ENCODE assay signal across 32 cellular contexts in the genomic region with DNA sequence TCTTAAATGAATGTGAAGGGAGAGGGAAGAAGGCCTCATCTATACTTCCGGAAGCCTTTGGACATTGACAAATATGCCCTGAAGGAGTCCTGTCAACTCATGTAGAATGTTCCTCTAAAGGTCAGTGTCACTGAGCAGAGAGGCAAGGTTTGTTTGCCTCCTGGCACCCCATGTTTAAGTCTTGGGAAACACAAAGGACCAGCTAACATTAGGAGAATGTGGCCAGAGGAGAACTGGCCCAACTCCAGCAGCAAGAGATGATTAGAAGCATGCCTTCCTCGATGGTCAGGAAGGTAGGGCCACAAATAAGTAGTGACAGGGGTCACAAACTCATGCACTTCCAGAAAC. TPM values are rescaled to one million over a fixed set of nuclear protein-coding genes. Genes with fewer than 3 reads are reported as not detected.
DNase-seq lines count a peak whose midpoint lies in the region; ATAC-seq and TF ChIP-seq lines count a peak whose summit lies in the region.
"Had no signal": no experiment of that assay in that cellular context is flagged by ENCODE, and none has a peak within 500 bp of the region (broad histone marks: within the 10 kb centered on the region; RNA-seq: fewer than 3 reads in every experiment).

No MANE protein-coding gene starts in this region.

- peaks cover 37% of the 10 kb centered on the region for H3K27me3 Mint-ChIP-seq in neural crest cell (ENCODE audit: low read depth)
- H3K27me3 Mint-ChIP-seq in activated T-cell treated with anti-CD3 and anti-CD28 coated beads, Interleukin-2, amount 50 U/mL, for 72 hours (ENCODE audit: low read depth) = peaks cover 29% of the 10 kb centered on the region
- H3K27me3 Mint-ChIP-seq in activated naive CD4-positive, alpha-beta T cell treated with anti-CD3 and anti-CD28 coated beads for 36 hours (ENCODE audit: low read depth) = peaks cover 29% of the 10 kb centered on the region

- no peak for TF ChIP-seq EP300 in esophagus muscularis mucosa (IDR thresholded peaks at IDR 0.05)

- TF ChIP-seq CTCF in heart right ventricle (IDR thresholded peaks at IDR 0.05) (no peak), esophagus muscularis mucosa (IDR thresholded peaks at IDR 0.05) (no peak), neural crest cell (conservative IDR thresholded peaks at IDR 0.05) (no peak)

- no peak overlapping the region for H3K4me3 ChIP-seq in heart right ventricle
- H3K4me3 ChIP-seq in esophagus muscularis mucosa = no peak overlapping the region
- H3K4me3 ChIP-seq: prostate gland, skin epidermis, suprapubic skin had no signal

- peaks cover 31% of the 10 kb centered on the region for H3K4me1 Mint-ChIP-seq in neural crest cell
- peaks cover 5% of the 10 kb centered on the region for H3K4me1 Mint-ChIP-seq in activated T-cell treated with anti-CD3 and anti-CD28 coated beads, Interleukin-2, amount 50 U/mL, for 72 hours (ENCODE audit: low read depth)
- peaks cover 5% of the 10 kb centered on the region for H3K4me1 Mint-ChIP-seq in activated naive CD4-positive, alpha-beta T cell treated with anti-CD3 and anti-CD28 coated beads for 36 hours (ENCODE audit: low read depth)
- H3K4me1 Mint-ChIP-seq: activated naive CD8-positive, alpha-beta T cell treated with anti-CD3 and anti-CD28 coated beads for 36 hours had no signal

- H3K27me3 ChIP-seq in heart right ventricle (peaks cover 0 to 16% (median 0%) of the 10 kb centered on the region in 7 donors), esophagus muscularis mucosa (no peaks in the 10 kb centered on the region)

- peak overlapping the region; percentile 16 for H3K27ac Mint-ChIP-seq in neural crest cell (ENCODE audit: unreplicated experiment)
- H3K27ac Mint-ChIP-seq in activated T-cell treated with anti-CD3 and anti-CD28 coated beads, Interleukin-2, amount 50 U/mL, for 72 hours = no peak overlapping the region
- no peak overlapping the region for H3K27ac Mint-ChIP-seq in activated naive CD4-positive, alpha-beta T cell treated with anti-CD3 and anti-CD28 coated beads for 36 hours
- H3K27ac Mint-ChIP-seq: activated CD4-positive, alpha-beta T cell treated with anti-CD3 and anti-CD28 coated beads, Interleukin-2, amount 10 ng/mL, durations not matched to agents 24 days and 14 days; activated naive CD8-positive, alpha-beta T cell treated with anti-CD3 and anti-CD28 coated beads for 36 hours; CD4-positive, alpha-beta T cell; endodermal cell; immature natural killer cell; mesothelial cell of epicardium; naive thymus-derived CD4-positive, alpha-beta T cell; stimulated activated naive B cell treated with anti-CD40 and anti-IgM and Interleukin-4, amounts not matched to agents 10 μg/mL and 1 μg/mL and 100 μg/mL, for 72 hours had no signal

- no peaks in the 10 kb centered on the region for H3K9me3 Mint-ChIP-seq in neural crest cell
- H3K9me3 Mint-ChIP-seq in activated T-cell treated with anti-CD3 and anti-CD28 coated beads, Interleukin-2, amount 50 U/mL, for 72 hours = no peaks in the 10 kb centered on the region
- no peaks in the 10 kb centered on the region for H3K9me3 Mint-ChIP-seq in activated naive CD4-positive, alpha-beta T cell treated with anti-CD3 and anti-CD28 coated beads for 36 hours
- H3K9me3 Mint-ChIP-seq: activated naive CD8-positive, alpha-beta T cell treated with anti-CD3 and anti-CD28 coated beads for 36 hours; CD4-positive, alpha-beta T cell; endodermal cell; immature natural killer cell; mesothelial cell of epicardium; WTC11 had no signal

- peaks cover 28 to 99% (median 87%) of the 10 kb centered on the region in 9 donors for H3K4me1 ChIP-seq in heart right ventricle
- peaks cover 66 to 84% (median 77%) of the 10 kb centered on the region in 4 donors for H3K4me1 ChIP-seq in esophagus muscularis mucosa
- H3K4me1 ChIP-seq: foreskin keratinocyte had no signal

- TF ChIP-seq POLR2A in esophagus muscularis mucosa (IDR thresholded peaks at IDR 0.05; ENCODE audit: low read depth) = no peak

- CTCF ChIA-PET in activated naive CD4-positive, alpha-beta T cell treated with anti-CD3 and anti-CD28 coated beads for 36 hours (lab: Charles Lee) = interaction anchor here (0.6 to 4.7 kb wide), 3 partner anchors 8 to 72 kb away, joined by 3 to 70 read pairs (median 4); no protein-coding TSS in a partner anchor

- H3K36me3 ChIP-seq in heart right ventricle (peaks cover 0 to 3% (median 0%) of the 10 kb centered on the region in 9 donors), esophagus muscularis mucosa (no peaks in the 10 kb centered on the region)
- H3K36me3 ChIP-seq: prostate gland, suprapubic skin had no signal

- no peaks in the 10 kb centered on the region for H3K36me3 Mint-ChIP-seq in neural crest cell (ENCODE audit: low read depth)
- H3K36me3 Mint-ChIP-seq in activated T-cell treated with anti-CD3 and anti-CD28 coated beads, Interleukin-2, amount 50 U/mL, for 72 hours (ENCODE audit: insufficient read depth in 2 of 2) = no peaks in the 10 kb centered on the region
- H3K36me3 Mint-ChIP-seq in activated naive CD4-positive, alpha-beta T cell treated with anti-CD3 and anti-CD28 coated beads for 36 hours (ENCODE audit: low read depth) = no peaks in the 10 kb centered on the region
- H3K36me3 Mint-ChIP-seq: immature natural killer cell, mesothelial cell of epicardium had no signal

- no peak overlapping the region for H3K4me3 Mint-ChIP-seq in neural crest cell
- no peak overlapping the region for H3K4me3 Mint-ChIP-seq in activated T-cell treated with anti-CD3 and anti-CD28 coated beads, Interleukin-2, amount 50 U/mL, for 72 hours
- H3K4me3 Mint-ChIP-seq in activated naive CD4-positive, alpha-beta T cell treated with anti-CD3 and anti-CD28 coated beads for 36 hours = no peak overlapping the region
- H3K4me3 Mint-ChIP-seq: activated CD4-positive, alpha-beta T cell treated with anti-CD3 and anti-CD28 coated beads, Interleukin-2, amount 10 ng/mL, durations not matched to agents 24 days and 14 days; activated naive CD8-positive, alpha-beta T cell treated with anti-CD3 and anti-CD28 coated beads for 36 hours; CD4-positive, alpha-beta T cell; endodermal cell; immature natural killer cell; mesothelial cell of epicardium; naive thymus-derived CD4-positive, alpha-beta T cell; stimulated activated naive B cell treated with anti-CD40 and anti-IgM and Interleukin-4, amounts not matched to agents 10 μg/mL and 1 μg/mL and 100 μg/mL, for 72 hours; WTC11 had no signal

- 58 to 63% methylated on average over 2 of the region's 2 CpGs for WGBS in heart right ventricle, 2 donors
- WGBS in esophagus muscularis mucosa = 52% methylated on average over 2 of the region's 2 CpGs

- H3K27ac ChIP-seq in heart right ventricle (peak overlapping the region; percentile 55 to 94 (median 90)), esophagus muscularis mucosa (replicated peaks in 1 of 4) (peak overlapping the region in 3 of 4 donors; percentile 82 to 89 (median 83))
- H3K27ac ChIP-seq: foreskin keratinocyte, prostate gland, skin epidermis, suprapubic skin had no signal

- H3K9me3 ChIP-seq in heart right ventricle (no peaks in the 10 kb centered on the region), esophagus muscularis mucosa (no peaks in the 10 kb centered on the region)
- H3K9me3 ChIP-seq: prostate gland, suprapubic skin had no signal

- intact Hi-C loops in heart right ventricle (cut with DNase I) (loop anchor here in 1 of 10 donors (2.0 kb wide), 1 partner anchor 52 kb away; no protein-coding TSS in a partner anchor), Right ventricle myocardium superior (cut with DNase I) (loop anchor here (2.0 kb wide), 1 partner anchor 52 kb away; no protein-coding TSS in a partner anchor), esophagus muscularis mucosa (cut with DNase I) (no loop called here)
- intact Hi-C loops in activated naive CD4-positive, alpha-beta T cell treated with anti-CD3 and anti-CD28 coated beads for 36 hours (cut with micrococcal nuclease) = loop anchor here (10.0 kb wide), 1 partner anchor 234 kb away; the partner anchor contains the start of gene PAIP2B

- ATAC-seq in heart right ventricle = no peak
- ATAC-seq in Right ventricle myocardium superior (ENCODE audit: poor library complexity) = no peak
- ATAC-seq in activated T-cell treated with anti-CD3 and anti-CD28 coated beads, Interleukin-2, amount 50 U/mL, for 72 hours (replicated peaks in 1 of 2) = no peak
- ATAC-seq: esophagus mucosa; foreskin keratinocyte; left colon; naive thymus-derived CD4-positive, alpha-beta T cell; stimulated activated naive B cell treated with anti-CD40 and anti-IgM and Interleukin-4, amounts not matched to agents 10 μg/mL and 1 μg/mL and 100 μg/mL, for 72 hours; WTC11 had no signal

- DNase-seq in heart right ventricle (peak in 1 of 2 donors; percentile 3), Right ventricle myocardium superior (no peak), esophagus muscularis mucosa (ENCODE audit: extremely low spot score) (peak; percentile 82), neural crest cell (ENCODE audit: low read depth, low spot score) (no peak), ureter (ENCODE audit: low spot score) (peak; percentile 22), CD1c-positive myeloid dendritic cell (ENCODE audit: extremely low spot score) (no peak)
- no peak for DNase-seq in activated T-cell treated with anti-CD3 and anti-CD28 coated beads, Interleukin-2, amount 50 U/mL, for 72 hours
- no peak for DNase-seq in activated naive CD4-positive, alpha-beta T cell treated with anti-CD3 and anti-CD28 coated beads for 36 hours
- DNase-seq: activated CD4-positive, alpha-beta T cell treated with anti-CD3 and anti-CD28 coated beads, Interleukin-2, amount 10 ng/mL, durations not matched to agents 24 days and 14 days; activated CD8-positive, alpha-beta memory T cell treated with anti-CD3 and anti-CD28 coated beads for 24 hours; activated effector memory CD4-positive, alpha-beta T cell treated with Interleukin-2 at 50 U/mL for 16 hours; activated naive CD8-positive, alpha-beta T cell treated with anti-CD3 and anti-CD28 coated beads for 36 hours; activated T-cell treated with anti-CD3 and anti-CD28 coated beads for 4 hours; CD4-positive, alpha-beta T cell; DND-41; endodermal cell; foreskin keratinocyte; GF-D8; immature natural killer cell; left colon; naive thymus-derived CD4-positive, alpha-beta T cell; NCI-H146; NCI-H345; nucleus accumbens; stimulated activated naive B cell treated with anti-CD40 and anti-IgM and Interleukin-4, amounts not matched to agents 10 μg/mL and 1 μg/mL and 100 μg/mL, for 72 hours; T-helper 1 cell had no signal

RNA-seq across cellular contexts. Expression of gene DYSF, which starts 5.7 kb away (rescaled TPM):
- 100 to 1,000 TPM in 1 of 10 donors, 10 to 100 TPM in 9; 48.3 to 100 (median 71.9) TPM for total RNA-seq in heart right ventricle
- polyA plus RNA-seq in heart right ventricle = 10 to 100 TPM; 20.6 to 29.8 TPM
- total RNA-seq in Right ventricle myocardium superior = 45.8 TPM
- total RNA-seq in esophagus muscularis mucosa = 10 to 100 TPM; 17.4 to 40.7 (median 18.5) TPM
- total RNA-seq in neural crest cell = 2.2 and 2.4 TPM in 2 replicates
- 15.2 TPM for total RNA-seq in ureter
- total RNA-seq in activated T-cell treated with anti-CD3 and anti-CD28 coated beads, Interleukin-2, amount 50 U/mL, for 72 hours = 1 to 10 TPM in 1 of 2 donors, under 1 TPM in 1; 0.77 to 1.6 TPM
- under 1 TPM; 0.05 to 0.07 TPM for total RNA-seq in activated naive CD4-positive, alpha-beta T cell treated with anti-CD3 and anti-CD28 coated beads for 36 hours
- total RNA-seq: activated CD4-positive, alpha-beta T cell treated with anti-CD3 and anti-CD28 coated beads, Interleukin-2, amount 10 ng/mL, durations not matched to agents 24 days and 14 days had no signal
- polyA plus RNA-seq: naive thymus-derived CD4-positive, alpha-beta T cell had no signal

Comparison
In these comparisons a context has a peak if more than half of its experiments do, and no peak if none do; other contexts are left out.
1. DNase-seq: peak in esophagus muscularis mucosa (single experiment) and ureter (single experiment); none in Right ventricle myocardium superior (single experiment), neural crest cell (single experiment), activated T-cell treated with anti-CD3 and anti-CD28 coated beads, Interleukin-2, amount 50 U/mL, for 72 hours (0 of 2), activated naive CD4-positive, alpha-beta T cell treated with anti-CD3 and anti-CD28 coated beads for 36 hours (single experiment) and CD1c-positive myeloid dendritic cell (single experiment).